29 cellular contexts compared by ENCODE assay signal in genomic region chr15:71650603-71651002, GRCh38.
DNase-seq lines count a peak whose midpoint lies in the region; ATAC-seq, FAIRE-seq and TF ChIP-seq lines count a peak whose summit lies in the region.
"Had no signal": no experiment of that assay in that cellular context is flagged by ENCODE, and none has a peak within 500 bp of the region (broad histone marks: within the 10 kb centered on the region; RNA-seq: fewer than 3 reads in every experiment).

No MANE protein-coding gene starts in this region.

- no peaks in the 10 kb centered on the region for H3K23me2 ChIP-seq in H1 (ENCODE audit: low read depth, low read length)

- H3K36me3 Mint-ChIP-seq in GM23338 (ENCODE audit: low read depth) = no peaks in the 10 kb centered on the region
- H3K36me3 Mint-ChIP-seq: CD8-positive, alpha-beta T cell had no signal

- H3K27ac Mint-ChIP-seq in GM23338 = no peak overlapping the region
- H3K27ac Mint-ChIP-seq: CD8-positive, alpha-beta T cell had no signal

- no peak overlapping the region for H2BK5ac ChIP-seq in H1 (ENCODE audit: low read depth, low read length)

- intact Hi-C loops in PC-9 (cut with micrococcal nuclease; ENCODE audit: unreplicated experiment) = loop anchor here (1.0 to 5.0 kb wide), 3 partner anchors 82 to 202 kb away; no protein-coding TSS in a partner anchor

- no peak overlapping the region for H3K23ac ChIP-seq in H1 (ENCODE audit: insufficient read length)

- H3K4me1 ChIP-seq in GM23338 (ENCODE audit: insufficient read depth) (peaks cover 5% of the 10 kb centered on the region; the same call in 1 of the 2 replicates), PC-9 (replicated peaks; ENCODE audit: insufficient read depth) (peaks cover 14% of the 10 kb centered on the region), H1 (replicated peaks in 1 of 4; ENCODE audit: control insufficient read depth in 3 of 4, insufficient read depth in 4 of 4, low read length in 3 of 4) (peaks cover 0 to 16% (median 5%) of the 10 kb centered on the region in 4 experiments; a peak in 4 of 7 replicates), foreskin keratinocyte (no peaks in the 10 kb centered on the region), tibial nerve (peaks cover 0 to 4% (median 0%) of the 10 kb centered on the region in 4 donors)
- H3K4me1 ChIP-seq: Caco-2 had no signal

- H3K27ac ChIP-seq in GM23338 (ENCODE audit: low read depth) = no peak overlapping the region
- peak overlapping the region; percentile 49; the same call in 1 of the 2 replicates for H3K27ac ChIP-seq in PC-9
- no peak overlapping the region for H3K27ac ChIP-seq in H1 (ENCODE audit: low read depth, low read length)
- no peak overlapping the region for H3K27ac ChIP-seq in foreskin keratinocyte
- H3K27ac ChIP-seq in tibial nerve = no peak overlapping the region
- H3K27ac ChIP-seq: C4-2B had no signal

- H3K9me2 ChIP-seq in GM23338 (ENCODE audit: insufficient read depth) (0 out of 2 replicates have a peak, but pooled peaks cover 4% of the 10 kb centered on the region), PC-9 (ENCODE audit: insufficient read depth) (no peaks in the 10 kb centered on the region)

- DNase-seq in GM23338 (ENCODE audit: low spot score) (no peak), PC-9 (no peak), H1 (ENCODE audit: low read depth in 1 of 2, low spot score in 2 of 2) (no peak), foreskin keratinocyte (no peak), NOMO-1 treated with dmso at 0.1 percent for 144 hours (lab: John Stamatoyannopoulos, UW; ENCODE audit: unreplicated experiment) (no peak), tibial nerve (ENCODE audit: low spot score in 2 of 2) (no peak)
- DNase-seq in activated CD4-positive, alpha-beta T cell treated with anti-CD3 and anti-CD28 coated beads, Interleukin-2, amount 50 U/mL, for 1 hour = no peak
- DNase-seq: Caco-2; CD8-positive, alpha-beta T cell; DMS 273 treated with DMSO at 0.1 percent for 48 hours; DMS79; EL; GDM1; KG1; MG63; NCI-H1105 treated with DMSO at 0.1 percent for 48 hours; NCI-H146; NCI-H1930; NCI-H2107; NCI-H446; NCI-H524 treated with DMSO at 0.1 percent for 48 hours; NK-92 treated with Interleukin-12 subunit alpha and Interleukin-12 subunit beta, amount 100 ng/mL, for 24 hours; SHP77 treated with DMSO at 0.1 percent for 48 hours had no signal

- H3K79me1 ChIP-seq in H1 (ENCODE audit: low read depth, low read length) = no peaks in the 10 kb centered on the region

- H2AFZ ChIP-seq in GM23338 (no peak overlapping the region), PC-9 (no peak overlapping the region), H1 (ENCODE audit: low read length) (no peak overlapping the region)

- peaks cover 31% of the 10 kb centered on the region for H3K4me1 Mint-ChIP-seq in GM23338

- BruUV-seq in PC-9 (replicated peaks; lab: Mats Ljungman, UMichigan) = no TSS peak

- no peak overlapping the region for H3K4me3 Mint-ChIP-seq in GM23338
- H3K4me3 Mint-ChIP-seq: CD8-positive, alpha-beta T cell had no signal

- no peaks in the 10 kb centered on the region for H3K79me2 ChIP-seq in GM23338 (replicated peaks; ENCODE audit: insufficient read depth)
- no peaks in the 10 kb centered on the region for H3K79me2 ChIP-seq in PC-9 (ENCODE audit: low read depth)
- no peaks in the 10 kb centered on the region for H3K79me2 ChIP-seq in H1 (ENCODE audit: control insufficient read depth in 1 of 2, insufficient read depth in 2 of 2, low read length in 2 of 2)

- POLR2A ChIA-PET in PC-9 (lab: Charles Lee; ENCODE audit: unreplicated experiment) = no interaction called here
- POLR2A ChIA-PET in H1 (lab: Charles Lee; ENCODE audit: partially characterized antibody) = no interaction called here

- H3K56ac ChIP-seq in H1 (replicated peaks; ENCODE audit: insufficient read length, low read depth, low read length) = no peak overlapping the region

- H4K5ac ChIP-seq in H1 (ENCODE audit: insufficient read length, low read depth, low read length) = no peak overlapping the region

- no peak overlapping the region for H2BK15ac ChIP-seq in H1 (ENCODE audit: low read length)

- peak; percentile 8 to 30; a peak in 2 of 4 replicates for TF ChIP-seq RAD21 in H1 (IDR thresholded peaks at IDR 0.05 in 1 of 2, conservative IDR thresholded peaks at IDR 0.05 in 1 of 2; ENCODE audit: low read depth in 2 of 2, low read length in 2 of 2)

- H4K91ac ChIP-seq in H1 (replicated peaks; ENCODE audit: insufficient read length, low read length) = no peak overlapping the region

- TF ChIP-seq CTCF in GM23338 (conservative IDR thresholded peaks at IDR 0.05; ENCODE audit: low read depth in 2 of 2) (peak; percentile 50 to 54), PC-9 (conservative IDR thresholded peaks at IDR 0.05) (no peak), H1 (IDR thresholded peaks at IDR 0.05; ENCODE audit: control extremely low read depth in 1 of 3, insufficient read depth in 1 of 3, low read depth in 1 of 3, low read length in 3 of 3) (peak in 2 of 3 experiments; percentile 19; a peak in 2 of 4 replicates), foreskin keratinocyte (conservative IDR thresholded peaks at IDR 0.05) (peak; percentile 15), tibial nerve (IDR thresholded peaks at IDR 0.05) (no peak)

- no peak overlapping the region for H4K8ac ChIP-seq in H1 (ENCODE audit: extremely low read depth, insufficient read depth, low read length)

- H3F3A ChIP-seq in GM23338 (replicated peaks; ENCODE audit: low read depth) = no peaks in the 10 kb centered on the region
- H3F3A ChIP-seq in PC-9 (ENCODE audit: insufficient read depth, low read depth) = peaks cover 7% of the 10 kb centered on the region; the same call in 1 of the 2 replicates

- WGBS in H1 (ENCODE audit: extremely low coverage in 1 of 2, insufficient coverage in 1 of 2, insufficient read length in 1 of 2, insufficient replicate concordance in 2 of 2, low coverage in 1 of 2, low lambda C conversion rate in 2 of 2, missing lambda C conversion rate in 1 of 2), 2 experiments = 73% methylated on average over 8 of the region's 9 CpGs; no CpG with 5 or more reads in 1 of the 2 experiments
- 90 to 92% methylated on average over 9 of the region's 9 CpGs for WGBS in tibial nerve, 2 donors

- H3K4me3 ChIP-seq in GM23338 = no peak overlapping the region
- no peak overlapping the region for H3K4me3 ChIP-seq in PC-9
- no peak overlapping the region for H3K4me3 ChIP-seq in H1 (ENCODE audit: extremely low read depth in 1 of 4, insufficient read depth in 2 of 4, low read depth in 3 of 4, low read length in 4 of 4)
- no peak overlapping the region for H3K4me3 ChIP-seq in tibial nerve
- H3K4me3 ChIP-seq: A549, GM12878, MG63 had no signal

- H2BK120ac ChIP-seq in H1 (replicated peaks; ENCODE audit: low read depth, low read length) = no peak overlapping the region

- H3K9ac ChIP-seq in H1 (replicated peaks in 1 of 4; ENCODE audit: extremely low read depth in 1 of 4, low read depth in 3 of 4, low read length in 3 of 4) = no peak overlapping the region

- no peak overlapping the region for H3K4ac ChIP-seq in H1 (replicated peaks; ENCODE audit: insufficient read length, low read depth, low read length)

- H3K14ac ChIP-seq in H1 (ENCODE audit: insufficient read length) = no peak overlapping the region

- H3K27me3 ChIP-seq in GM23338 (ENCODE audit: insufficient read depth) = no peaks in the 10 kb centered on the region
- no peaks in the 10 kb centered on the region for H3K27me3 ChIP-seq in PC-9 (ENCODE audit: insufficient read depth, low read depth)
- no peaks in the 10 kb centered on the region for H3K27me3 ChIP-seq in H1 (replicated peaks in 1 of 4; ENCODE audit: control insufficient read depth in 3 of 4, extremely low read depth in 1 of 4, insufficient read depth in 3 of 4, low read length in 3 of 4)
- H3K27me3 ChIP-seq in foreskin keratinocyte = no peaks in the 10 kb centered on the region
- H3K27me3 ChIP-seq in tibial nerve = no peaks in the 10 kb centered on the region
- H3K27me3 ChIP-seq: MG63 had no signal

- no peak for TF ChIP-seq EP300 in H1 (IDR thresholded peaks at IDR 0.05; ENCODE audit: borderline replicate concordance in 1 of 2, low read depth in 2 of 2, low read length in 2 of 2)
- TF ChIP-seq EP300 in tibial nerve (IDR thresholded peaks at IDR 0.05) = no peak

- H3K9me3 ChIP-seq in PC-9 (ENCODE audit: insufficient read depth, low read depth) (no peaks in the 10 kb centered on the region), H1 (ENCODE audit: insufficient read depth in 2 of 2, low read depth in 1 of 2, low read length in 1 of 2) (no peaks in the 10 kb centered on the region), tibial nerve (no peaks in the 10 kb centered on the region)
- H3K9me3 ChIP-seq: A549, Caco-2, MG63 had no signal

- no peak overlapping the region for H2BK12ac ChIP-seq in H1 (ENCODE audit: low read depth, low read length)

- no peak overlapping the region for H3K18ac ChIP-seq in H1 (ENCODE audit: extremely low read depth, low read length)

- H3K36me3 ChIP-seq in GM23338 (ENCODE audit: insufficient read depth) (no peaks in the 10 kb centered on the region), PC-9 (ENCODE audit: low read depth) (no peaks in the 10 kb centered on the region), H1 (ENCODE audit: control insufficient read depth in 2 of 4, insufficient read depth in 4 of 4, low read length in 3 of 4) (no peaks in the 10 kb centered on the region), tibial nerve (no peaks in the 10 kb centered on the region)
- H3K36me3 ChIP-seq: MG63 had no signal

- ATAC-seq in GM23338 (no peak; the same call in 2 of the 3 replicates), foreskin keratinocyte (no peak), HG02642 (IDR thresholded peaks at IDR 0.05; ENCODE audit: poor library complexity, unreplicated experiment) (no peak)
- ATAC-seq: A549; CD8-positive, alpha-beta T cell; GM12878; Panc1 had no signal

- TF ChIP-seq POLR2A in H1 (IDR thresholded peaks at IDR 0.05; ENCODE audit: control extremely low read depth in 1 of 2, low read depth in 2 of 2, low read length in 2 of 2) (no peak), tibial nerve (IDR thresholded peaks at IDR 0.05) (no peak)

- H3K27me3 Mint-ChIP-seq in GM23338 (ENCODE audit: insufficient read depth, low read depth, poor library complexity) = no peaks in the 10 kb centered on the region

- H3K9me3 Mint-ChIP-seq in GM23338 = no peaks in the 10 kb centered on the region
- H3K9me3 Mint-ChIP-seq: CD8-positive, alpha-beta T cell had no signal

- no peak overlapping the region for H2BK20ac ChIP-seq in H1 (ENCODE audit: low read length)

- H3K4me2 ChIP-seq in GM23338 = no peak overlapping the region
- H3K4me2 ChIP-seq in PC-9 = no peak overlapping the region
- no peak overlapping the region for H3K4me2 ChIP-seq in H1 (ENCODE audit: insufficient read depth in 1 of 2, low read depth in 2 of 2, low read length in 2 of 2)
- H3K4me2 ChIP-seq: A549 had no signal

- H4K20me1 ChIP-seq in GM23338 (replicated peaks; ENCODE audit: insufficient read depth) (no peaks in the 10 kb centered on the region), PC-9 (ENCODE audit: insufficient read depth) (no peaks in the 10 kb centered on the region), H1 (replicated peaks in 1 of 2; ENCODE audit: control insufficient read depth in 1 of 2, insufficient read depth in 2 of 2, low read length in 2 of 2) (peaks cover 0 to 1% of the 10 kb centered on the region in 2 experiments)

- no peak overlapping the region for H2AK5ac ChIP-seq in H1 (ENCODE audit: low read depth, low read length)

- CTCF ChIA-PET in PC-9 (lab: Charles Lee) (no interaction called here), H1 (lab: Charles Lee; ENCODE audit: partially characterized antibody) (interaction anchor here (0.7 to 10.1 kb wide), 26 partner anchors 10 to 744 kb away, joined by 3 to 122 read pairs (median 5); no protein-coding TSS in a partner anchor)

- FAIRE-seq in H1 (lab: Jason Lieb, UNC) = no peak
- FAIRE-seq: A549, GM12878, HTR-8/SVneo had no signal

Comparison
In these comparisons a context has a peak if more than half of its experiments do, and no peak if none do; other contexts are left out.
1. CTCF ChIP-seq: peak in GM23338 (2 of 2), H1 (2 of 3) and foreskin keratinocyte (single experiment); none in PC-9 (single experiment) and tibial nerve (0 of 5).